Comparison of ENCODE assay signal across 25 cellular contexts in the genomic region with DNA sequence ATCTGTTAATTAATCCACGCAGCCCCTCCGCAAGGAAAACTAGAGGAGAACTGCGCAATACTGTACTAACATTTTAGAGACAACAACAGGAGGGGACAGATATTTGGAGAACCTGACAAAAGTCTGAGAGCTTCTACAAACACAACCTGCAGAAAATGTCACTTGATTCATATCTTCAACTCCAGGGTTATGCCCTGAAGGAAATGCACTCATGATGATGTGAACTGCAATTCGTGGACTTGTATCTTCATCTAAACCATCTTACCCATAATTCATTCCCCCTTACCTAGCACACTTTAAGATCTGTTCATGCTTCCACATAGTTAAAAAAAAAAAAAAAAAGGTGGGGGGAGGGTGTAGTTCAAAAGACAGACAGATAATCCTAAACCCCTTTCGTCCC.
"Had no signal": no experiment of that assay in that cellular context is flagged by ENCODE, and none has a peak within 500 bp of the region (broad histone marks: within the 10 kb centered on the region; RNA-seq: fewer than 3 reads in every experiment).

No MANE protein-coding gene starts in this region.

- H3K27me3 ChIP-seq: Peyer's patch, SJSA1 had no signal

- H3K36me3 Mint-ChIP-seq: activated CD8-positive, alpha-beta memory T cell treated with anti-CD3 and anti-CD28 coated beads, Interleukin-2, amount 10 ng/mL, durations not matched to agents 7 days and 5 days had no signal

- H3K27ac ChIP-seq: RWPE1, SJSA1 had no signal

- H3K4me3 ChIP-seq: Peyer's patch, SJSA1 had no signal

- H3K27me3 Mint-ChIP-seq: activated naive CD8-positive, alpha-beta T cell; central memory CD8-positive, alpha-beta T cell had no signal

- DNase-seq: activated CD4-positive, alpha-beta T cell treated with anti-CD3 and anti-CD28 coated beads for 1 hour; activated CD4-positive, alpha-beta T cell treated with anti-CD3 and anti-CD28 coated beads, Interleukin-2, amount 10 ng/mL, durations not matched to agents 24 days and 14 days; activated CD4-positive, alpha-beta T cell treated with anti-CD3 and anti-CD28 coated beads, Interleukin-2, amount 50 U/mL, for 48 hours; activated CD8-positive, alpha-beta memory T cell treated with anti-CD3 and anti-CD28 coated beads, Interleukin-2, amount 10 ng/mL, durations not matched to agents 7 days and 5 days; activated effector memory CD4-positive, alpha-beta T cell treated with anti-CD3 and anti-CD28 coated beads, Interleukin-2, amount 50 U/mL, for 16 hours; activated naive CD4-positive, alpha-beta T cell treated with anti-CD3 and anti-CD28 coated beads for 36 hours; activated T-cell treated with anti-CD3 and anti-CD28 coated beads, Interleukin-2, amount 50 U/mL, for 4 hours; amygdala; Karpas-422; NCI-H1048; NCI-H146; NCI-H187 treated with DMSO at 0.1 percent for 48 hours; NCI-H2081 treated with DMSO at 0.1 percent for 48 hours; NCI-H446; NCI-H524; Peyer's patch; Right ventricle myocardium superior; SW 1271 had no signal

- H3K4me1 Mint-ChIP-seq: WTC11 had no signal

- FAIRE-seq: astrocyte had no signal

- H3K9me3 Mint-ChIP-seq: activated CD4-positive, alpha-beta T cell treated with anti-CD3 and anti-CD28 coated beads, Interleukin-2, amount 10 ng/mL, durations not matched to agents 24 days and 14 days had no signal

- ATAC-seq: activated CD8-positive, alpha-beta memory T cell treated with anti-CD3 and anti-CD28 coated beads, Interleukin-2, amount 10 ng/mL, durations not matched to agents 7 days and 5 days; activated T-cell treated with anti-CD3 and anti-CD28 coated beads, Interleukin-2, amount 50 U/mL, for 4 hours; SK-N-SH treated with all-trans-retinoic acid at 6 μM for 48 hours; WTC11 had no signal

- H3K4me3 Mint-ChIP-seq: activated CD4-positive, alpha-beta T cell treated with anti-CD3 and anti-CD28 coated beads, Interleukin-2, amount 10 ng/mL, durations not matched to agents 24 days and 14 days; activated CD8-positive, alpha-beta memory T cell treated with anti-CD3 and anti-CD28 coated beads, Interleukin-2, amount 10 ng/mL, durations not matched to agents 7 days and 5 days; activated naive CD4-positive, alpha-beta T cell treated with anti-CD3 and anti-CD28 coated beads for 36 hours; activated naive CD8-positive, alpha-beta T cell; activated T-cell treated with anti-CD3 and anti-CD28 coated beads, Interleukin-2, amount 50 U/mL, for 4 hours; central memory CD8-positive, alpha-beta T cell; WTC11 had no signal

- H3K4me1 ChIP-seq: SJSA1 had no signal

- H3K9me3 ChIP-seq: Peyer's patch, SJSA1 had no signal

- H3K27ac Mint-ChIP-seq: activated CD4-positive, alpha-beta T cell treated with anti-CD3 and anti-CD28 coated beads, Interleukin-2, amount 10 ng/mL, durations not matched to agents 24 days and 14 days; activated CD8-positive, alpha-beta memory T cell treated with anti-CD3 and anti-CD28 coated beads, Interleukin-2, amount 10 ng/mL, durations not matched to agents 7 days and 5 days; activated naive CD4-positive, alpha-beta T cell treated with anti-CD3 and anti-CD28 coated beads for 36 hours; activated naive CD8-positive, alpha-beta T cell; WTC11 had no signal

- H3K36me3 ChIP-seq: Peyer's patch, SJSA1 had no signal
